Comparison of ENCODE assay signal across 9 cellular contexts in the genomic region with DNA sequence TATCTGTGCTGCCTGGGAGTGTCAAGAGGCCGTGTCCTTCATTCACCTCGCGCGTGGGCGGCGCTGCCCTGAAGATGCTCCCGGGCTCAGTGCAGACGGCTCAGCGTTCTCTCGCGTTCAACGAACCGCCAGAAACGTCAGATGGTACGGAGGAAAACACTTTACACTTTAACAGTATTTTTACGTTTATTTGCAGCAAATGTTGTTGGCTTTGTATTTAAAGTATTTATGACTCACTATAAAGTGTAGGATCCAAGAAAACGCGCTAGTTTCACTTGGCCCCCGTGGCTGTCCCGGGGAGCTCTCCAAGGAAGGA. TPM values are rescaled to one million over a fixed set of nuclear protein-coding genes. Genes with fewer than 3 reads are reported as not detected.
DNase-seq lines count a peak whose midpoint lies in the region; ATAC-seq and TF ChIP-seq lines count a peak whose summit lies in the region.
"Had no signal": no experiment of that assay in that cellular context is flagged by ENCODE, and none has a peak within 500 bp of the region (broad histone marks: within the 10 kb centered on the region; RNA-seq: fewer than 3 reads in every experiment).

No MANE protein-coding gene starts in this region.

- TF ChIP-seq CTCF in GM10248 (IDR thresholded peaks at IDR 0.05; ENCODE audit: control extremely low read depth, extremely low read depth, low read depth, missing control alignments) (no peak), adrenal gland (IDR thresholded peaks at IDR 0.05) (no peak), osteocyte (IDR thresholded peaks at IDR 0.05) (no peak)

- H3K36me3 ChIP-seq in adrenal gland (replicated peaks in 1 of 2): no peaks in the 10 kb centered on the region

- peaks cover 14 to 22% of the 10 kb centered on the region in 2 donors for H3K4me1 ChIP-seq in adrenal gland (replicated peaks in 1 of 2)

- ATAC-seq in HG03442 (IDR thresholded peaks at IDR 0.05; ENCODE audit: unreplicated experiment): peak; percentile 15

- POLR2A ChIA-PET in GM10248 (lab: Yijun Ruan, JAX): interaction anchor here (1.0 kb wide), 1 partner anchor 22 kb away, joined by 4 read pairs; no protein-coding TSS in a partner anchor

- H3K9me3 ChIP-seq in adrenal gland (replicated peaks in 1 of 3): no peaks in the 10 kb centered on the region

- CTCF ChIA-PET in GM10248 (lab: Yijun Ruan, JAX): interaction anchor here (0.9 to 2.8 kb wide), 5 partner anchors 9 to 23 kb away, joined by 3 to 9 read pairs (median 3); no protein-coding TSS in a partner anchor

- no peaks in the 10 kb centered on the region for H3K9me3 Mint-ChIP-seq in osteocyte (ENCODE audit: unreplicated experiment)

- WGBS in adrenal gland, 4 donors: 0% methylated on average over 15 to 20 of the region's 20 CpGs

- peak; percentile 45 for DNase-seq in GM10248 (ENCODE audit: extremely low spot score)
- peak; percentile 23 to 60 (median 49) for DNase-seq in T-helper 1 cell
- DNase-seq in adrenal gland: peak; percentile 55 to 88 (median 71)
- peak; percentile 30 for DNase-seq in iPS-NIHi7 (ENCODE audit: extremely low spot score)
- peak; percentile 32 to 47 (median 38) for DNase-seq in stimulated activated CD4-positive, alpha-beta T cell treated with anti-CD3 and anti-CD28 coated beads, Interleukin-1b, Interleukin-23, amount 100 ng/mL, for 24 hours (ENCODE audit: low read depth in 4 of 4, low spot score in 1 of 4)
- no peak for DNase-seq in NCI-H2107 treated with DMSO at 0.1 percent for 48 hours (lab: John Stamatoyannopoulos, UW; ENCODE audit: unreplicated experiment)
- no peak for DNase-seq in osteocyte (ENCODE audit: extremely low spot score, unreplicated experiment)

- peaks cover 23% of the 10 kb centered on the region for H3K4me1 Mint-ChIP-seq in osteocyte (ENCODE audit: unreplicated experiment)

- no peaks in the 10 kb centered on the region for H3K27me3 Mint-ChIP-seq in osteocyte (ENCODE audit: unreplicated experiment)

- H3K27ac Mint-ChIP-seq in osteocyte (ENCODE audit: unreplicated experiment): no peak overlapping the region

- intact Hi-C loops in adrenal gland (cut with DNase I): loop anchor here in 1 of 2 donors (10.0 kb wide), 1 partner anchor 360 kb away; the partner anchor contains the start of gene PTCH1

- H3K36me3 Mint-ChIP-seq in osteocyte (ENCODE audit: unreplicated experiment): peaks cover 17% of the 10 kb centered on the region

- TF ChIP-seq POLR2A in adrenal gland (IDR thresholded peaks at IDR 0.05): no peak

- H3K4me3 Mint-ChIP-seq in osteocyte (ENCODE audit: unreplicated experiment): no peak overlapping the region

- peak overlapping the region in 2 of 4 donors; percentile 3 to 99 for H3K4me3 ChIP-seq in adrenal gland
- H3K4me3 ChIP-seq: skin epidermis had no signal

- H3K27me3 ChIP-seq in adrenal gland: no peaks in the 10 kb centered on the region

- peak overlapping the region in 2 of 5 donors; percentile 99 to 100 for H3K27ac ChIP-seq in adrenal gland

RNA-seq across cellular contexts. Expression of gene ERCC6L2, which starts 0.5 kb away (rescaled TPM):
- total RNA-seq in adrenal gland: 10 to 100 TPM; 38.6 to 82.2 (median 50.3) TPM
- 10 to 100 TPM in 1 of 3 donors, 1 to 10 TPM in 2; 5.6 to 29.5 (median 8.3) TPM for polyA plus RNA-seq in adrenal gland
- total RNA-seq in osteocyte: 48.9 and 50.5 TPM in 2 replicates

Comparison
In these comparisons a context has a peak if more than half of its experiments do, and no peak if none do; other contexts are left out.
1. DNase-seq: peak in GM10248 (single experiment), T-helper 1 cell (5 of 5), adrenal gland (7 of 7), iPS-NIHi7 (single experiment) and stimulated activated CD4-positive, alpha-beta T cell treated with anti-CD3 and anti-CD28 coated beads, Interleukin-1b, Interleukin-23, amount 100 ng/mL, for 24 hours (4 of 4); none in NCI-H2107 treated with DMSO at 0.1 percent for 48 hours (single experiment) and osteocyte (single experiment).